In the genomic region with DNA sequence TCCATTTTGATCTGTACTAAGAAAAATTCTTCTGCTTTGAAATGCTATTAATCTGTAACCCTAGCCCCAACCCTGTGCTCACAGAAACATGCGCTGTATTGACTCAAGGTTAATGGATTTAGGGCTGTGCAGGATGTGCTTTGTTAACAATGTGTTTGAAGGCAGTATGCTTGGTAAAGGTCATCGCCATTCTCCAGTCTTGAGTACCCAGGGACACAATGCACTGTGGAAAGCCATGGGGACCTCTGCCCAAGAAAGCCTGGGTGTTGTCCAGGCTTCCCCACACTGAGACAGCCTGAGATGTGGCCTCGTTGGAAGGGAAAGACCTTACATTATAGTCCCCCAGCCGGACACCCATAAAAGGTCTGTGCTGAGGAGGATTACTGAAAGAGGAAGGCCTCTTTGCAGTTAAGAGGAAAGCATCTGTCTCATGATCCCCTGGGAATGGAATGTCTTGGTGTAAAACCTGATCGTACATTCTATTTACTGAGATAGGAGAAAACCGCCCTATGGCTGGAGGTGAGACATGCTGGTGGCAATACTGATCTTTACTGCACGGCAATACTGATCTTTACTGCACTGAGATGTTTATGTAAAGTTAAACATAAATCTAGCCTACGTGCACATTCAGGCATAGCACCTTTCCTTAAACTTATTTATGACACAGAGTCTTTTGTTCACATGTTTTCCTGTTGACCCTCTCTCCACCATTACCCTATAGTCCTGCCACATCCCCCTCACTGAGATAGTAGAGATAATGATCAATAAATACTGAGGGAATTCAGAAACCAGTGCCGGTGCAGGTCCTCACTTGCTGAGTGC, we compare ENCODE assay signal across 1 cellular context.
TF ChIP-seq lines count a peak whose summit lies in the region.

No MANE protein-coding gene starts in this region.

TF ChIP-seq in K562, 482 proteins besides CTCF, POLR2A, EP300 and RAD21:
- TF ChIP-seq HNRNPUL1 (IDR thresholded peaks at IDR 0.05; ENCODE audit: low read length) (no peak), RBM22 (IDR thresholded peaks at IDR 0.05; ENCODE audit: low read depth, low read length, poor library complexity, severe bottlenecking) (no peak), ZNF3 (CRISPR knock-in tag; IDR thresholded peaks at IDR 0.05) (no peak), DIDO1 (tag; IDR thresholded peaks at IDR 0.05; ENCODE audit: low read depth) (no peak), ZEB2 (IDR thresholded peaks at IDR 0.05) (no peak), HIVEP1 (CRISPR knock-in tag; IDR thresholded peaks at IDR 0.05) (no peak), NCOA2 (IDR thresholded peaks at IDR 0.05; ENCODE audit: partially characterized antibody in 2 of 2) (no peak)
- TF ChIP-seq, protein P1, sequence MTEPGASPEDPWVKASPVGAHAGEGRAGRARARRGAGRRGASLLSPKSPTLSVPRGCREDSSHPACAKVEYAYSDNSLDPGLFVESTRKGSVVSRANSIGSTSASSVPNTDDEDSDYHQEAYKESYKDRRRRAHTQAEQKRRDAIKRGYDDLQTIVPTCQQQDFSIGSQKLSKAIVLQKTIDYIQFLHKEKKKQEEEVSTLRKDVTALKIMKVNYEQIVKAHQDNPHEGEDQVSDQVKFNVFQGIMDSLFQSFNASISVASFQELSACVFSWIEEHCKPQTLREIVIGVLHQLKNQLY (CRISPR knock-in tag; conservative IDR thresholded peaks at IDR 0.05), result no peak
- TF ChIP-seq, protein P2, sequence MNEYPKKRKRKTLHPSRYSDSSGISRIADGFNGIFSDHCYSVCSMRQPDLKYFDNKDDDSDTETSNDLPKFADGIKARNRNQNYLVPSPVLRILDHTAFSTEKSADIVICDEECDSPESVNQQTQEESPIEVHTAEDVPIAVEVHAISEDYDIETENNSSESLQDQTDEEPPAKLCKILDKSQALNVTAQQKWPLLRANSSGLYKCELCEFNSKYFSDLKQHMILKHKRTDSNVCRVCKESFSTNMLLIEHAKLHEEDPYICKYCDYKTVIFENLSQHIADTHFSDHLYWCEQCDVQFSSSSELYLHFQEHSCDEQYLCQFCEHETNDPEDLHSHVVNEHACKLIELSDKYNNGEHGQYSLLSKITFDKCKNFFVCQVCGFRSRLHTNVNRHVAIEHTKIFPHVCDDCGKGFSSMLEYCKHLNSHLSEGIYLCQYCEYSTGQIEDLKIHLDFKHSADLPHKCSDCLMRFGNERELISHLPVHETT (CRISPR knock-in tag; conservative IDR thresholded peaks at IDR 0.05 in 1 of 2, IDR thresholded peaks at IDR 0.05 in 1 of 2), result no peak
